ENCODE assay signal across 1 cellular context in the genomic region with DNA sequence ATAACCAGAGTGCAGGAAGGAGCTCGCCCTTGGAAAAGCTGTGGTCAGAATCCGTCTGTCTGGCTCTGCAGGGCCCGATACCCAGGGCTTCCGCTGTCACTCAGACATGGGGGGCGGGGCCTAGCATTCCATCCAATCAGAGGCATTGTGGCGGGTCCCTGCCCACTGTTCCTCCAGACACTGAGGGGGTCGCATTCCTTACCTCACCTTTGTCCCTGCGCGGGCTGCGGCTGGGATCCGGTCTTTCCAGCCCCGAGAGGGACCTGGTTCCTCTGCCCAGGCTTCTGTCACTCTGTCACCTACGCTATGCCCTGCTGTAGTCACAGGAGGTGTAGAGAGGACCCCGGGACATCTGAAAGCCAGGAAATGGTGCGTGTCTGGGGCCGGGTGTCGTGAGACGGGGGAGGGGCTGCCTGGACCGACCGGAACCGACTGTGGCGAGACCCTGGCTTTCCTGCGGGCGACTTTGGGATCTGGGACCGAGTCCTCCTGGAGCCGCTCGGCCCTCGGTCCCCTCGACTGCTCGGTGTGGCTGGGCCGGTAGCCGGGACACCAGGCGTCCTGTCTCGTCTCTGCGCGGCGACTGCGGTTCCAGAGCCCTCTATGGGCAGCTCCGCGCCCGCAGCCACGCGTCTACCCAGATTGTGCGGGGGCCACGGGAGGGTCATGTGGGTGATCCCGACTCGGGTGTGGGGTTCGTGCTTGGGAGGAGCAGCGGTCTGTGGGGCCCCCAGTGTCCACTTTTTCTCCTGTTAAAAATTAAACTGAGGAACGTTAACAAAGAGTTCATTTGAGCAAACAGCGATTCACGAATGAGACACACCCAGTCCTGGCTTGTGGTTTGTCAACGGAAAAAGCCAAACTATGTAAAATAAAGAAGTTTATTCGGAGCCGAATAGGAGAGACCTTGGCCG.
A peak's percentile ranks its signal among the peaks of the same experiment; 100 is the strongest.
TF ChIP-seq lines count a peak whose summit lies in the region.

A gene (plus strand): TSS at position 165 of the 914 bp plus-strand sequence. CDS start 142 bp downstream, at position 307.

TF ChIP-seq in HepG2, 621 proteins besides CTCF, POLR2A, EP300 and RAD21 (continued from another document and continues in another):
- TF ChIP-seq, protein P1, sequence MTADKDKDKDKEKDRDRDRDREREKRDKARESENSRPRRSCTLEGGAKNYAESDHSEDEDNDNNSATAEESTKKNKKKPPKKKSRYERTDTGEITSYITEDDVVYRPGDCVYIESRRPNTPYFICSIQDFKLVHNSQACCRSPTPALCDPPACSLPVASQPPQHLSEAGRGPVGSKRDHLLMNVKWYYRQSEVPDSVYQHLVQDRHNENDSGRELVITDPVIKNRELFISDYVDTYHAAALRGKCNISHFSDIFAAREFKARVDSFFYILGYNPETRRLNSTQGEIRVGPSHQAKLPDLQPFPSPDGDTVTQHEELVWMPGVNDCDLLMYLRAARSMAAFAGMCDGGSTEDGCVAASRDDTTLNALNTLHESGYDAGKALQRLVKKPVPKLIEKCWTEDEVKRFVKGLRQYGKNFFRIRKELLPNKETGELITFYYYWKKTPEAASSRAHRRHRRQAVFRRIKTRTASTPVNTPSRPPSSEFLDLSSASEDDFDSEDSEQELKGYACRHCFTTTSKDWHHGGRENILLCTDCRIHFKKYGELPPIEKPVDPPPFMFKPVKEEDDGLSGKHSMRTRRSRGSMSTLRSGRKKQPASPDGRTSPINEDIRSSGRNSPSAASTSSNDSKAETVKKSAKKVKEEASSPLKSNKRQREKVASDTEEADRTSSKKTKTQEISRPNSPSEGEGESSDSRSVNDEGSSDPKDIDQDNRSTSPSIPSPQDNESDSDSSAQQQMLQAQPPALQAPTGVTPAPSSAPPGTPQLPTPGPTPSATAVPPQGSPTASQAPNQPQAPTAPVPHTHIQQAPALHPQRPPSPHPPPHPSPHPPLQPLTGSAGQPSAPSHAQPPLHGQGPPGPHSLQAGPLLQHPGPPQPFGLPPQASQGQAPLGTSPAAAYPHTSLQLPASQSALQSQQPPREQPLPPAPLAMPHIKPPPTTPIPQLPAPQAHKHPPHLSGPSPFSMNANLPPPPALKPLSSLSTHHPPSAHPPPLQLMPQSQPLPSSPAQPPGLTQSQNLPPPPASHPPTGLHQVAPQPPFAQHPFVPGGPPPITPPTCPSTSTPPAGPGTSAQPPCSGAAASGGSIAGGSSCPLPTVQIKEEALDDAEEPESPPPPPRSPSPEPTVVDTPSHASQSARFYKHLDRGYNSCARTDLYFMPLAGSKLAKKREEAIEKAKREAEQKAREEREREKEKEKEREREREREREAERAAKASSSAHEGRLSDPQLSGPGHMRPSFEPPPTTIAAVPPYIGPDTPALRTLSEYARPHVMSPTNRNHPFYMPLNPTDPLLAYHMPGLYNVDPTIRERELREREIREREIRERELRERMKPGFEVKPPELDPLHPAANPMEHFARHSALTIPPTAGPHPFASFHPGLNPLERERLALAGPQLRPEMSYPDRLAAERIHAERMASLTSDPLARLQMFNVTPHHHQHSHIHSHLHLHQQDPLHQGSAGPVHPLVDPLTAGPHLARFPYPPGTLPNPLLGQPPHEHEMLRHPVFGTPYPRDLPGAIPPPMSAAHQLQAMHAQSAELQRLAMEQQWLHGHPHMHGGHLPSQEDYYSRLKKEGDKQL (CRISPR knock-in tag; IDR thresholded peaks at IDR 0.05; ENCODE audit: low read depth): no peak
- TF ChIP-seq PHF21A (CRISPR knock-in tag; IDR thresholded peaks at IDR 0.05) (peak; percentile 72), FOXJ3 (CRISPR knock-in tag; IDR thresholded peaks at IDR 0.05; ENCODE audit: borderline replicate concordance) (peak; percentile 14; the same call in 1 of the 2 replicates), RFXAP (CRISPR knock-in tag; IDR thresholded peaks at IDR 0.05; ENCODE audit: borderline replicate concordance) (peak; percentile 16; the same call in 1 of the 2 replicates), ZNF724P (CRISPR knock-in tag; IDR thresholded peaks at IDR 0.05; ENCODE audit: borderline replicate concordance) (peak; percentile 87), HNRNPH1 (optimal IDR thresholded peaks at IDR 0.05; ENCODE audit: low read depth, low read length) (no peak), HNRNPK (IDR thresholded peaks at IDR 0.05; ENCODE audit: low read depth, low read length, poor library complexity, severe bottlenecking) (peak; percentile 50), ATF7 (IDR thresholded peaks at IDR 0.05) (no peak), ATF7 (CRISPR knock-in tag; IDR thresholded peaks at IDR 0.05) (peak; percentile 71), KDM2A (CRISPR knock-in tag; IDR thresholded peaks at IDR 0.05; ENCODE audit: borderline replicate concordance, low read depth) (peak; percentile 76), STAG1 (CRISPR knock-in tag; IDR thresholded peaks at IDR 0.05) (peak; percentile 10; the same call in 1 of the 2 replicates), NFYC (CRISPR knock-in tag; IDR thresholded peaks at IDR 0.05) (peak; percentile 83), NFYB (CRISPR knock-in tag; IDR thresholded peaks at IDR 0.05) (peak; percentile 86), KLF9 (CRISPR knock-in tag; IDR thresholded peaks at IDR 0.05; ENCODE audit: low read depth) (no peak; the same call in 1 of the 2 replicates), FOXC1 (CRISPR knock-in tag; IDR thresholded peaks at IDR 0.05; ENCODE audit: borderline replicate concordance) (peak; percentile 61; the same call in 1 of the 2 replicates), MIER2 (CRISPR knock-in tag; IDR thresholded peaks at IDR 0.05) (no peak), REXO4 (CRISPR knock-in tag; IDR thresholded peaks at IDR 0.05; ENCODE audit: borderline replicate concordance) (no peak), MIER3 (CRISPR knock-in tag; IDR thresholded peaks at IDR 0.05; ENCODE audit: borderline replicate concordance) (peak; percentile 71), NCOR1 (IDR thresholded peaks at IDR 0.05; ENCODE audit: borderline replicate concordance, low read length) (0 out of 2 replicates have a peak, but pooled peaks have one; percentile 22), MAFF (IDR thresholded peaks at IDR 0.05; ENCODE audit: low read depth, low read length) (no peak), ZEB1 (IDR thresholded peaks at IDR 0.05; ENCODE audit: insufficient replicate concordance, low read depth) (no peak)
- TF ChIP-seq, protein P2, sequence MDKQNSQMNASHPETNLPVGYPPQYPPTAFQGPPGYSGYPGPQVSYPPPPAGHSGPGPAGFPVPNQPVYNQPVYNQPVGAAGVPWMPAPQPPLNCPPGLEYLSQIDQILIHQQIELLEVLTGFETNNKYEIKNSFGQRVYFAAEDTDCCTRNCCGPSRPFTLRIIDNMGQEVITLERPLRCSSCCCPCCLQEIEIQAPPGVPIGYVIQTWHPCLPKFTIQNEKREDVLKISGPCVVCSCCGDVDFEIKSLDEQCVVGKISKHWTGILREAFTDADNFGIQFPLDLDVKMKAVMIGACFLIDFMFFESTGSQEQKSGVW (CRISPR knock-in tag; IDR thresholded peaks at IDR 0.05; ENCODE audit: borderline replicate concordance): no peak
- TF ChIP-seq, protein P3, sequence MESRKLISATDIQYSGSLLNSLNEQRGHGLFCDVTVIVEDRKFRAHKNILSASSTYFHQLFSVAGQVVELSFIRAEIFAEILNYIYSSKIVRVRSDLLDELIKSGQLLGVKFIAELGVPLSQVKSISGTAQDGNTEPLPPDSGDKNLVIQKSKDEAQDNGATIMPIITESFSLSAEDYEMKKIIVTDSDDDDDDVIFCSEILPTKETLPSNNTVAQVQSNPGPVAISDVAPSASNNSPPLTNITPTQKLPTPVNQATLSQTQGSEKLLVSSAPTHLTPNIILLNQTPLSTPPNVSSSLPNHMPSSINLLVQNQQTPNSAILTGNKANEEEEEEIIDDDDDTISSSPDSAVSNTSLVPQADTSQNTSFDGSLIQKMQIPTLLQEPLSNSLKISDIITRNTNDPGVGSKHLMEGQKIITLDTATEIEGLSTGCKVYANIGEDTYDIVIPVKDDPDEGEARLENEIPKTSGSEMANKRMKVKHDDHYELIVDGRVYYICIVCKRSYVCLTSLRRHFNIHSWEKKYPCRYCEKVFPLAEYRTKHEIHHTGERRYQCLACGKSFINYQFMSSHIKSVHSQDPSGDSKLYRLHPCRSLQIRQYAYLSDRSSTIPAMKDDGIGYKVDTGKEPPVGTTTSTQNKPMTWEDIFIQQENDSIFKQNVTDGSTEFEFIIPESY (CRISPR knock-in tag; IDR thresholded peaks at IDR 0.05): no peak; the same call in 1 of the 2 replicates
- TF ChIP-seq, protein P4, sequence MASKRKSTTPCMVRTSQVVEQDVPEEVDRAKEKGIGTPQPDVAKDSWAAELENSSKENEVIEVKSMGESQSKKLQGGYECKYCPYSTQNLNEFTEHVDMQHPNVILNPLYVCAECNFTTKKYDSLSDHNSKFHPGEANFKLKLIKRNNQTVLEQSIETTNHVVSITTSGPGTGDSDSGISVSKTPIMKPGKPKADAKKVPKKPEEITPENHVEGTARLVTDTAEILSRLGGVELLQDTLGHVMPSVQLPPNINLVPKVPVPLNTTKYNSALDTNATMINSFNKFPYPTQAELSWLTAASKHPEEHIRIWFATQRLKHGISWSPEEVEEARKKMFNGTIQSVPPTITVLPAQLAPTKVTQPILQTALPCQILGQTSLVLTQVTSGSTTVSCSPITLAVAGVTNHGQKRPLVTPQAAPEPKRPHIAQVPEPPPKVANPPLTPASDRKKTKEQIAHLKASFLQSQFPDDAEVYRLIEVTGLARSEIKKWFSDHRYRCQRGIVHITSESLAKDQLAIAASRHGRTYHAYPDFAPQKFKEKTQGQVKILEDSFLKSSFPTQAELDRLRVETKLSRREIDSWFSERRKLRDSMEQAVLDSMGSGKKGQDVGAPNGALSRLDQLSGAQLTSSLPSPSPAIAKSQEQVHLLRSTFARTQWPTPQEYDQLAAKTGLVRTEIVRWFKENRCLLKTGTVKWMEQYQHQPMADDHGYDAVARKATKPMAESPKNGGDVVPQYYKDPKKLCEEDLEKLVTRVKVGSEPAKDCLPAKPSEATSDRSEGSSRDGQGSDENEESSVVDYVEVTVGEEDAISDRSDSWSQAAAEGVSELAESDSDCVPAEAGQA (IDR thresholded peaks at IDR 0.05; ENCODE audit: low read depth): no peak
- TF ChIP-seq, protein P4 (CRISPR knock-in tag; IDR thresholded peaks at IDR 0.05; ENCODE audit: borderline replicate concordance): peak; percentile 86
- TF ChIP-seq, protein P5, sequence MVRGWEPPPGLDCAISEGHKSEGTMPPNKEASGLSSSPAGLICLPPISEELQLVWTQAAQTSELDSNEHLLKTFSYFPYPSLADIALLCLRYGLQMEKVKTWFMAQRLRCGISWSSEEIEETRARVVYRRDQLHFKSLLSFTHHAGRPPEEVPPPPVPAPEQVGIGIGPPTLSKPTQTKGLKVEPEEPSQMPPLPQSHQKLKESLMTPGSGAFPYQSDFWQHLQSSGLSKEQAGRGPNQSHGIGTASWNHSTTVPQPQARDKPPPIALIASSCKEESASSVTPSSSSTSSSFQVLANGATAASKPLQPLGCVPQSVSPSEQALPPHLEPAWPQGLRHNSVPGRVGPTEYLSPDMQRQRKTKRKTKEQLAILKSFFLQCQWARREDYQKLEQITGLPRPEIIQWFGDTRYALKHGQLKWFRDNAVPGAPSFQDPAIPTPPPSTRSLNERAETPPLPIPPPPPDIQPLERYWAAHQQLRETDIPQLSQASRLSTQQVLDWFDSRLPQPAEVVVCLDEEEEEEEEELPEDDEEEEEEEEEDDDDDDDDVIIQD (CRISPR knock-in tag; IDR thresholded peaks at IDR 0.05; ENCODE audit: low read depth): peak; percentile 72; the same call in 1 of the 2 replicates
- TF ChIP-seq, protein P6, sequence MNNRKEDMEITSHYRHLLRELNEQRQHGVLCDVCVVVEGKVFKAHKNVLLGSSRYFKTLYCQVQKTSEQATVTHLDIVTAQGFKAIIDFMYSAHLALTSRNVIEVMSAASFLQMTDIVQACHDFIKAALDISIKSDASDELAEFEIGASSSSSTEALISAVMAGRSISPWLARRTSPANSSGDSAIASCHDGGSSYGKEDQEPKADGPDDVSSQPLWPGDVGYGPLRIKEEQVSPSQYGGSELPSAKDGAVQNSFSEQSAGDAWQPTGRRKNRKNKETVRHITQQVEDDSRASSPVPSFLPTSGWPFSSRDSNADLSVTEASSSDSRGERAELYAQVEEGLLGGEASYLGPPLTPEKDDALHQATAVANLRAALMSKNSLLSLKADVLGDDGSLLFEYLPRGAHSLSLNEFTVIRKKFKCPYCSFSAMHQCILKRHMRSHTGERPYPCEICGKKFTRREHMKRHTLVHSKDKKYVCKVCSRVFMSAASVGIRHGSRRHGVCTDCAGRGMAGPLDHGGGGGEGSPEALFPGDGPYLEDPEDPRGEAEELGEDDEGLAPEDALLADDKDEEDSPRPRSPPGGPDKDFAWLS (CRISPR knock-in tag; IDR thresholded peaks at IDR 0.05; ENCODE audit: borderline replicate concordance): peak; percentile 85; the same call in 1 of the 2 replicates
- TF ChIP-seq, protein P7, sequence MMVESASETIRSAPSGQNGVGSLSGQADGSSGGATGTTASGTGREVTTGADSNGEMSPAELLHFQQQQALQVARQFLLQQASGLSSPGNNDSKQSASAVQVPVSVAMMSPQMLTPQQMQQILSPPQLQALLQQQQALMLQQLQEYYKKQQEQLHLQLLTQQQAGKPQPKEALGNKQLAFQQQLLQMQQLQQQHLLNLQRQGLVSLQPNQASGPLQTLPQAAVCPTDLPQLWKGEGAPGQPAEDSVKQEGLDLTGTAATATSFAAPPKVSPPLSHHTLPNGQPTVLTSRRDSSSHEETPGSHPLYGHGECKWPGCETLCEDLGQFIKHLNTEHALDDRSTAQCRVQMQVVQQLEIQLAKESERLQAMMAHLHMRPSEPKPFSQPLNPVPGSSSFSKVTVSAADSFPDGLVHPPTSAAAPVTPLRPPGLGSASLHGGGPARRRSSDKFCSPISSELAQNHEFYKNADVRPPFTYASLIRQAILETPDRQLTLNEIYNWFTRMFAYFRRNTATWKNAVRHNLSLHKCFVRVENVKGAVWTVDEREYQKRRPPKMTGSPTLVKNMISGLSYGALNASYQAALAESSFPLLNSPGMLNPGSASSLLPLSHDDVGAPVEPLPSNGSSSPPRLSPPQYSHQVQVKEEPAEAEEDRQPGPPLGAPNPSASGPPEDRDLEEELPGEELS (CRISPR knock-in tag; IDR thresholded peaks at IDR 0.05): peak; percentile 12
- TF ChIP-seq, protein P8, sequence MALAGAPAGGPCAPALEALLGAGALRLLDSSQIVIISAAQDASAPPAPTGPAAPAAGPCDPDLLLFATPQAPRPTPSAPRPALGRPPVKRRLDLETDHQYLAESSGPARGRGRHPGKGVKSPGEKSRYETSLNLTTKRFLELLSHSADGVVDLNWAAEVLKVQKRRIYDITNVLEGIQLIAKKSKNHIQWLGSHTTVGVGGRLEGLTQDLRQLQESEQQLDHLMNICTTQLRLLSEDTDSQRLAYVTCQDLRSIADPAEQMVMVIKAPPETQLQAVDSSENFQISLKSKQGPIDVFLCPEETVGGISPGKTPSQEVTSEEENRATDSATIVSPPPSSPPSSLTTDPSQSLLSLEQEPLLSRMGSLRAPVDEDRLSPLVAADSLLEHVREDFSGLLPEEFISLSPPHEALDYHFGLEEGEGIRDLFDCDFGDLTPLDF (CRISPR knock-in tag; IDR thresholded peaks at IDR 0.05): peak; percentile 56; the same call in 1 of the 2 replicates
